Comparison of ENCODE assay signal across 15 cellular contexts in the genomic region with DNA sequence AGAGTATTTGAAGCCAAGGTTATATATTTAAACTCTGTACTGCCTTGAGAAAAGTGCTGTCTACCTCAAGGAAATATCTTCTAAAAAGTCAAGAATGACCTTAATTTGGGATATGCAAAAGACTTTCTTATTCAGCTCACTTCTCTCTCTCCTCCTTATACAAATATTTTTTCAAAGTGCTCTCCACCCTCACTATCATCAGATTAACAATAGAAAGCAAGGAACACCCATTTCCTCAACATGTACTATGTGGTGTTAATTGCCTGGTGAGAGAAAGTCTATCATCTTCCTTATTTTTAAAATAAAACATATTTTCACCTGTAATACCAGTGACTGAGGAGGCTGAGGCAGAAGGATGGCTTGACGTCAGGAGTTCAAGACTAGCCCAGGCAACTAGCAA. TPM values are rescaled to one million over a fixed set of nuclear protein-coding genes. Genes with fewer than 3 reads are reported as not detected.
DNase-seq lines count a peak whose midpoint lies in the region; ATAC-seq, FAIRE-seq and TF ChIP-seq lines count a peak whose summit lies in the region.
"Had no signal": no experiment of that assay in that cellular context is flagged by ENCODE, and none has a peak within 500 bp of the region (broad histone marks: within the 10 kb centered on the region; RNA-seq: fewer than 3 reads in every experiment).

No MANE protein-coding gene starts in this region.

- intact Hi-C loops in activated CD4-positive, alpha-beta memory T cell treated with anti-CD3 and anti-CD28 coated beads for 36 hours (cut with micrococcal nuclease) = loop anchor here (5.0 kb wide), 1 partner anchor 166 kb away; a partner anchor contains a TSS
- intact Hi-C loops in endothelial cell of umbilical vein (cut with micrococcal nuclease) = no loop called here
- intact Hi-C loops in upper lobe of right lung (cut with DNase I) = no loop called here

- dilution Hi-C loops in endothelial cell of umbilical vein (cut with MboI; ENCODE audit: extremely low pct_ligation_motif_present, low sequenced_read_pairs) = no loop called here

- peaks cover 80% of the 10 kb centered on the region for H3K4me1 Mint-ChIP-seq in activated naive CD4-positive, alpha-beta T cell treated with anti-CD3 and anti-CD28 coated beads, Interleukin-2, amount 50 U/mL, for 24 hours
- peaks cover 84% of the 10 kb centered on the region for H3K4me1 Mint-ChIP-seq in activated CD4-positive, alpha-beta memory T cell treated with anti-CD3 and anti-CD28 coated beads for 36 hours (ENCODE audit: low read depth)

- H3K9me3 Mint-ChIP-seq in activated naive CD4-positive, alpha-beta T cell treated with anti-CD3 and anti-CD28 coated beads, Interleukin-2, amount 50 U/mL, for 24 hours = no peaks in the 10 kb centered on the region
- no peaks in the 10 kb centered on the region for H3K9me3 Mint-ChIP-seq in activated CD4-positive, alpha-beta memory T cell treated with anti-CD3 and anti-CD28 coated beads for 36 hours

- peak overlapping the region; percentile 63 for H3K27ac Mint-ChIP-seq in activated naive CD4-positive, alpha-beta T cell treated with anti-CD3 and anti-CD28 coated beads, Interleukin-2, amount 50 U/mL, for 24 hours
- peak overlapping the region; percentile 24 for H3K27ac Mint-ChIP-seq in activated CD4-positive, alpha-beta memory T cell treated with anti-CD3 and anti-CD28 coated beads for 36 hours

- no peak overlapping the region for H2AFZ ChIP-seq in endothelial cell of umbilical vein (ENCODE audit: low read depth, low read length)
- H2AFZ ChIP-seq: PC-9 had no signal

- H3K27me3 Mint-ChIP-seq in activated naive CD4-positive, alpha-beta T cell treated with anti-CD3 and anti-CD28 coated beads, Interleukin-2, amount 50 U/mL, for 24 hours = no peaks in the 10 kb centered on the region
- H3K27me3 Mint-ChIP-seq in activated CD4-positive, alpha-beta memory T cell treated with anti-CD3 and anti-CD28 coated beads for 36 hours = no peaks in the 10 kb centered on the region

- CTCF ChIA-PET in activated CD4-positive, alpha-beta memory T cell treated with anti-CD3 and anti-CD28 coated beads for 36 hours (lab: Charles Lee) = no interaction called here
- CTCF ChIA-PET in endothelial cell of umbilical vein (lab: Charles Lee) = interaction anchor here (1.0 to 1.4 kb wide), 5 partner anchors 10 to 194 kb away, joined by 3 to 4 read pairs (median 3); no protein-coding TSS in a partner anchor

- no TSS peak for BruUV-seq in endothelial cell of umbilical vein (replicated peaks; lab: Mats Ljungman, UMichigan)

- H3K9me1 ChIP-seq in endothelial cell of umbilical vein (replicated peaks; ENCODE audit: control insufficient read depth, extremely low read depth, insufficient read depth, low read length) = no peaks in the 10 kb centered on the region

- H3K27me3 ChIP-seq in endothelial cell of umbilical vein (ENCODE audit: control insufficient read depth in 2 of 2, insufficient read depth in 2 of 2, low read length in 2 of 2) (no peaks in the 10 kb centered on the region), upper lobe of right lung (no peaks in the 10 kb centered on the region)

- TF ChIP-seq CTCF in endothelial cell of umbilical vein (IDR thresholded peaks at IDR 0.05; ENCODE audit: extremely low read depth in 1 of 2, insufficient read depth in 1 of 2, low read depth in 1 of 2, low read length in 2 of 2) (no peak), upper lobe of right lung (IDR thresholded peaks at IDR 0.05) (no peak)

- no peak for FAIRE-seq in endothelial cell of umbilical vein (lab: Jason Lieb, UNC)

- H3K36me3 Mint-ChIP-seq in activated naive CD4-positive, alpha-beta T cell treated with anti-CD3 and anti-CD28 coated beads, Interleukin-2, amount 50 U/mL, for 24 hours = peaks cover 9% of the 10 kb centered on the region
- H3K36me3 Mint-ChIP-seq in activated CD4-positive, alpha-beta memory T cell treated with anti-CD3 and anti-CD28 coated beads for 36 hours = peaks cover 36% of the 10 kb centered on the region

- no peaks in the 10 kb centered on the region for H3K79me2 ChIP-seq in endothelial cell of umbilical vein (ENCODE audit: control insufficient read depth, insufficient read depth, low read length)

- H3K27ac ChIP-seq in endothelial cell of umbilical vein (ENCODE audit: insufficient read depth, low read depth, low read length) (no peak overlapping the region), upper lobe of right lung (peak overlapping the region; percentile 17)
- H3K27ac ChIP-seq: PC-9 had no signal

- POLR2A ChIA-PET in activated CD4-positive, alpha-beta memory T cell treated with anti-CD3 and anti-CD28 coated beads for 36 hours (lab: Charles Lee) = interaction anchor here (1.4 to 1.7 kb wide), 2 partner anchors 20 to 39 kb away, joined by 4 to 5 read pairs; no protein-coding TSS in a partner anchor
- POLR2A ChIA-PET in endothelial cell of umbilical vein (lab: Charles Lee) = no interaction called here

- in situ Hi-C loops in KBM-7 (cut with MboI; ENCODE audit: low pct_unique_long_range_greater_than_20kb, low sequenced_read_pairs) = no loop called here

- H3K36me3 ChIP-seq in endothelial cell of umbilical vein (ENCODE audit: control insufficient read depth in 2 of 2, extremely low read depth in 1 of 2, insufficient read depth in 2 of 2, low read length in 2 of 2) (no peaks in the 10 kb centered on the region), upper lobe of right lung (no peaks in the 10 kb centered on the region)

- no peaks in the 10 kb centered on the region for H4K20me1 ChIP-seq in endothelial cell of umbilical vein (replicated peaks; ENCODE audit: control insufficient read depth, extremely low read depth, insufficient read depth, low read length)

- TF ChIP-seq POLR2A in endothelial cell of umbilical vein (IDR thresholded peaks at IDR 0.05; ENCODE audit: low read depth, low read length) = no peak

- H3K4me2 ChIP-seq in endothelial cell of umbilical vein (ENCODE audit: insufficient read depth, low read length) = no peak overlapping the region
- H3K4me2 ChIP-seq: PC-9 had no signal

- H3K9me3 ChIP-seq in endothelial cell of umbilical vein (replicated peaks; ENCODE audit: control insufficient read depth, insufficient read depth, low read length) (no peaks in the 10 kb centered on the region), upper lobe of right lung (no peaks in the 10 kb centered on the region)

- H3K4me3 Mint-ChIP-seq in activated naive CD4-positive, alpha-beta T cell treated with anti-CD3 and anti-CD28 coated beads, Interleukin-2, amount 50 U/mL, for 24 hours = no peak overlapping the region
- H3K4me3 Mint-ChIP-seq in activated CD4-positive, alpha-beta memory T cell treated with anti-CD3 and anti-CD28 coated beads for 36 hours = no peak overlapping the region

- no peak for DNase-seq in activated naive CD4-positive, alpha-beta T cell treated with Interleukin-2 at 50 U/mL for 16 hours
- no peak for DNase-seq in activated CD4-positive, alpha-beta memory T cell treated with anti-CD3 and anti-CD28 coated beads for 36 hours
- DNase-seq in endothelial cell of umbilical vein (ENCODE audit: low read depth, low spot score) (peak; percentile 43), upper lobe of right lung (no peak), KBM-7 (no peak), NCI-H1436 treated with DMSO at 0.1 percent for 48 hours (lab: John Stamatoyannopoulos, UW) (no peak)
- DNase-seq: DMS53, GOT3, KG1, NCI-H1436, NCI-H2029 treated with DMSO at 0.1 percent for 48 hours, NCI-H510A treated with DMSO at 0.1 percent for 48 hours, NCI-H82, PC-9 had no signal

- H3K4me3 ChIP-seq in endothelial cell of umbilical vein (replicated peaks in 1 of 3; ENCODE audit: insufficient read depth in 1 of 3, low read depth in 1 of 3, low read length in 3 of 3) (no peak overlapping the region), upper lobe of right lung (no peak overlapping the region)
- H3K4me3 ChIP-seq: PC-9 had no signal

- ATAC-seq in upper lobe of right lung = no peak

- peaks cover 14% of the 10 kb centered on the region for H3K4me1 ChIP-seq in endothelial cell of umbilical vein (ENCODE audit: control insufficient read depth, extremely low read depth, insufficient read depth, low read length)
- H3K4me1 ChIP-seq in upper lobe of right lung = no peaks in the 10 kb centered on the region

- H3K9ac ChIP-seq in endothelial cell of umbilical vein (replicated peaks; ENCODE audit: extremely low read depth, insufficient read depth, low read length) = no peak overlapping the region

TF ChIP-seq in endothelial cell of umbilical vein, 7 proteins besides CTCF, POLR2A, EP300 and RAD21 (continues in another document):
- TF ChIP-seq POLR2AphosphoS5 (IDR thresholded peaks at IDR 0.05; ENCODE audit: insufficient read depth, low read depth, low read length) = no peak
- no peak for TF ChIP-seq EZH2 (IDR thresholded peaks at IDR 0.05; ENCODE audit: borderline replicate concordance, low read depth, low read length, severe bottlenecking)
- no peak for TF ChIP-seq MYC (IDR thresholded peaks at IDR 0.05; ENCODE audit: low read depth, low read length)
- TF ChIP-seq, protein P1, sequence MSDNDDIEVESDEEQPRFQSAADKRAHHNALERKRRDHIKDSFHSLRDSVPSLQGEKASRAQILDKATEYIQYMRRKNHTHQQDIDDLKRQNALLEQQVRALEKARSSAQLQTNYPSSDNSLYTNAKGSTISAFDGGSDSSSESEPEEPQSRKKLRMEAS (IDR thresholded peaks at IDR 0.05; ENCODE audit: insufficient read depth, insufficient read length) = no peak

RNA-seq across cellular contexts. Expression of a gene that starts 44.5 kb away (rescaled TPM):
- total RNA-seq in activated CD4-positive, alpha-beta memory T cell treated with anti-CD3 and anti-CD28 coated beads for 36 hours = 100 to 1,000 TPM; 157 to 163 TPM
- total RNA-seq in endothelial cell of umbilical vein (58.2 and 60.0 TPM in 2 replicates), upper lobe of right lung (62.1 TPM)
- polyA plus RNA-seq in endothelial cell of umbilical vein = 12.4 and 18.4 TPM in 2 replicates
- polyA plus RNA-seq in endothelial cell of umbilical vein (2011; cell fraction: cytosol; rRNA removed) = 27.6 and 28.7 TPM in 2 replicates
- polyA plus RNA-seq in endothelial cell of umbilical vein (2011; cell fraction: nucleus; rRNA removed) = 14.1 and 17.7 TPM in 2 replicates
- 59.3 and 83.7 TPM in 2 replicates for polyA plus RNA-seq in endothelial cell of umbilical vein (2012)
- 14.6 and 18.0 TPM in 2 replicates for polyA minus RNA-seq in endothelial cell of umbilical vein
- polyA minus RNA-seq in endothelial cell of umbilical vein (2011; cell fraction: cytosol; rRNA and poly(A)+ RNA removed) = 29.3 TPM
- 29.6 and 34.9 TPM in 2 replicates for polyA minus RNA-seq in endothelial cell of umbilical vein (2011; cell fraction: nucleus; rRNA and poly(A)+ RNA removed)

RNA-seq across cellular contexts. Expression of a gene that starts 48.4 kb away (rescaled TPM):
- 100 to 1,000 TPM; 216 to 217 TPM for total RNA-seq in activated CD4-positive, alpha-beta memory T cell treated with anti-CD3 and anti-CD28 coated beads for 36 hours
- 30.9 and 31.1 TPM in 2 replicates for total RNA-seq in endothelial cell of umbilical vein
- 5.7 and 7.3 TPM in 2 replicates for polyA plus RNA-seq in endothelial cell of umbilical vein
- polyA plus RNA-seq in endothelial cell of umbilical vein (2011; cell fraction: cytosol; rRNA removed) = 12.4 and 13.1 TPM in 2 replicates
- 7.6 and 12.2 TPM in 2 replicates for polyA plus RNA-seq in endothelial cell of umbilical vein (2011; cell fraction: nucleus; rRNA removed)
- 24.8 and 27.2 TPM in 2 replicates for polyA plus RNA-seq in endothelial cell of umbilical vein (2012)
- 7.3 and 10.0 TPM in 2 replicates for polyA minus RNA-seq in endothelial cell of umbilical vein
- polyA minus RNA-seq in endothelial cell of umbilical vein (2011; cell fraction: cytosol; rRNA and poly(A)+ RNA removed) = 11.7 TPM
- polyA minus RNA-seq in endothelial cell of umbilical vein (2011; cell fraction: nucleus; rRNA and poly(A)+ RNA removed) = 7.2 and 8.3 TPM in 2 replicates
- total RNA-seq in upper lobe of right lung = 72.5 TPM
